In the genomic region with DNA sequence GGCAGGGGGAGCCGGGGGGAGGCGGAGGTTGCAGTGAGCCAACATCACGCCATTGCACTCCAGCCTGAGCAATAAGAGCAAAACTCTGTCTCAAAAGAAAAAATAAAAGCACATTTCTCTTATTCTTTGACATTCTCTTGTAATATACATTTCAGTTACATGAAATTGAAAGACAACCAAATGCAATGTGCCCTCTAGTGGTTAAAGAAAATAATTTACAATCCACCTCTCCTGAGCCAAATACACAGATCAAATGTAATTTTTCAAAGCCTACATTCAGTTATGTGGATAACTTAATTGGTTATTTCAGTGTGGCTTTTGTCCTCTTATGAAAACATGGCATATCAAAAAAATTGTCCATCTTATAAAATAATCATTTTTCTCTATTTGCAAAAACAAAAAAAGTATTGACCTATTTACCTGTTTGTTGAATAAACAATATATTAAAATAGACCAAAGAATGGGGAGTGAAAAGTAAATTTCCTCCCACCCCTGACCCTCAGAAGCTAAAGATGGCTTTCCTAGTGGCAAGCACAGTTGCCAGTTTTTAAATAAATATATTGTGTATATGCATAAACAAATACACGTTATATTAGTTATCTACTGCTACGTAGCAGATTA, we compare ENCODE assay signal across 9 cellular contexts. TPM values are rescaled to one million over a fixed set of nuclear protein-coding genes. Genes with fewer than 3 reads are reported as not detected.
DNase-seq lines count a peak whose midpoint lies in the region; ATAC-seq and TF ChIP-seq lines count a peak whose summit lies in the region.
"Had no signal": no experiment of that assay in that cellular context is flagged by ENCODE, and none has a peak within 500 bp of the region (broad histone marks: within the 10 kb centered on the region; RNA-seq: fewer than 3 reads in every experiment).

No MANE protein-coding gene starts in this region.

- no TSS peak for BruUV-seq in PC-9 (replicated peaks; lab: Mats Ljungman, UMichigan)

- intact Hi-C loops in PC-9 (cut with micrococcal nuclease; ENCODE audit: unreplicated experiment) = loop anchor here (1.0 to 2.0 kb wide), 3 partner anchors 58 to 400 kb away; no protein-coding TSS in a partner anchor

- H3K9me3 Mint-ChIP-seq in endodermal cell = peaks cover 4% of the 10 kb centered on the region
- H3K9me3 Mint-ChIP-seq in naive thymus-derived CD8-positive, alpha-beta T cell = no peaks in the 10 kb centered on the region

- H3K4me1 Mint-ChIP-seq in endodermal cell = peaks cover 13% of the 10 kb centered on the region
- no peaks in the 10 kb centered on the region for H3K4me1 Mint-ChIP-seq in naive thymus-derived CD8-positive, alpha-beta T cell

- POLR2A ChIA-PET in PC-9 (lab: Charles Lee; ENCODE audit: unreplicated experiment) = interaction anchor here (0.5 to 0.6 kb wide), 2 partner anchors 11 to 13 kb away, joined by 4 to 16 read pairs; no protein-coding TSS in a partner anchor
- POLR2A ChIA-PET in naive thymus-derived CD8-positive, alpha-beta T cell (lab: Charles Lee) = no interaction called here

- H3K4me3 Mint-ChIP-seq in endodermal cell = no peak overlapping the region
- H3K4me3 Mint-ChIP-seq in naive thymus-derived CD8-positive, alpha-beta T cell = no peak overlapping the region

- H3K4me3 ChIP-seq in PC-9 = no peak overlapping the region
- H3K4me3 ChIP-seq in endodermal cell (ENCODE audit: low read length) = no peak overlapping the region

- no peaks in the 10 kb centered on the region for H3K27me3 ChIP-seq in PC-9 (ENCODE audit: insufficient read depth, low read depth)
- H3K27me3 ChIP-seq in endodermal cell (ENCODE audit: control insufficient read depth, insufficient read depth, low read length, poor library complexity, severe bottlenecking) = no peaks in the 10 kb centered on the region

- no peak overlapping the region for H3K27ac Mint-ChIP-seq in endodermal cell
- no peak overlapping the region for H3K27ac Mint-ChIP-seq in naive thymus-derived CD8-positive, alpha-beta T cell

- H3F3A ChIP-seq in PC-9 (ENCODE audit: insufficient read depth, low read depth) = no peaks in the 10 kb centered on the region

- no peaks in the 10 kb centered on the region for H3K9me2 ChIP-seq in PC-9 (ENCODE audit: insufficient read depth)

- H3K27ac ChIP-seq in PC-9 (no peak overlapping the region), endodermal cell (ENCODE audit: low read depth, low read length) (no peak overlapping the region)

- H3K4me1 ChIP-seq in PC-9 (replicated peaks; ENCODE audit: insufficient read depth) (no peaks in the 10 kb centered on the region), endodermal cell (ENCODE audit: control insufficient read depth, insufficient read depth, low read length) (peaks cover 10% of the 10 kb centered on the region)

- peaks cover 2% of the 10 kb centered on the region for H3K27me3 Mint-ChIP-seq in endodermal cell (ENCODE audit: insufficient read depth)
- peaks cover 0 to 24% (median 9%) of the 10 kb centered on the region in 5 donors for H3K27me3 Mint-ChIP-seq in naive thymus-derived CD8-positive, alpha-beta T cell

- no peak overlapping the region for H3K4me2 ChIP-seq in PC-9

- no peaks in the 10 kb centered on the region for H4K20me1 ChIP-seq in PC-9 (ENCODE audit: insufficient read depth)

- peak; percentile 51 for ATAC-seq in HG03442 (IDR thresholded peaks at IDR 0.05; ENCODE audit: unreplicated experiment)
- peak; percentile 60 to 61 for ATAC-seq in naive thymus-derived CD8-positive, alpha-beta T cell
- no peak for ATAC-seq in GM21717 (IDR thresholded peaks at IDR 0.05; ENCODE audit: unreplicated experiment)

- no peaks in the 10 kb centered on the region for H3K79me2 ChIP-seq in PC-9 (ENCODE audit: low read depth)

- no peaks in the 10 kb centered on the region for H3K9me3 ChIP-seq in PC-9 (ENCODE audit: insufficient read depth, low read depth)
- no peaks in the 10 kb centered on the region for H3K9me3 ChIP-seq in endodermal cell (ENCODE audit: control insufficient read depth, low read length)

- H3K9ac ChIP-seq in endodermal cell (ENCODE audit: extremely low read depth, low read length, poor library complexity, severe bottlenecking) = no peak overlapping the region

- CTCF ChIA-PET in PC-9 (lab: Charles Lee) = interaction anchor here (1.0 kb wide), 1 partner anchor 158 kb away, joined by 4 read pairs; no protein-coding TSS in a partner anchor

- H3K36me3 ChIP-seq in PC-9 (ENCODE audit: low read depth) = no peaks in the 10 kb centered on the region
- no peaks in the 10 kb centered on the region for H3K36me3 ChIP-seq in endodermal cell (ENCODE audit: control insufficient read depth, insufficient read depth, low read length)

- peak; percentile 79 for TF ChIP-seq CTCF in PC-9 (conservative IDR thresholded peaks at IDR 0.05)
- TF ChIP-seq CTCF in endodermal cell (conservative IDR thresholded peaks at IDR 0.05) = peak; percentile 85

- DNase-seq in GDM1 (lab: John Stamatoyannopoulos, UW) (peak; percentile 10), PC-9 (peak in 1 of 2 experiments; percentile 55), endodermal cell (no peak), activated gamma-delta T cell (lab: John Stamatoyannopoulos, UW) (no peak), globus pallidus (ENCODE audit: low spot score) (no peak)
- peak in 3 of 10 donors; percentile 48 to 55 (median 50) for DNase-seq in naive thymus-derived CD8-positive, alpha-beta T cell

- WGBS in endodermal cell (ENCODE audit: insufficient coverage in 1 of 2, insufficient read length in 1 of 2), 2 experiments = 79% methylated on average over 5 of the region's 5 CpGs; no CpG with 5 or more reads in 1 of the 2 experiments

- H2AFZ ChIP-seq in PC-9 = no peak overlapping the region

- no peaks in the 10 kb centered on the region for H3K36me3 Mint-ChIP-seq in endodermal cell (ENCODE audit: low read depth)
- H3K36me3 Mint-ChIP-seq in naive thymus-derived CD8-positive, alpha-beta T cell = no peaks in the 10 kb centered on the region

RNA-seq across cellular contexts. Expression of gene U2SURP, which starts 14.2 kb away (rescaled TPM):
- total RNA-seq in PC-9 (2021) (104 and 126 TPM in 2 replicates), endodermal cell (100 to 1,000 TPM; 139 to 160 TPM)
- 117 TPM for polyA plus RNA-seq in endodermal cell (2013, experiment 1 of 2)
- polyA plus RNA-seq in endodermal cell (2013, experiment 2 of 2) = 121 TPM
- 100 to 1,000 TPM; 168 to 169 TPM for total RNA-seq in naive thymus-derived CD8-positive, alpha-beta T cell
- polyA plus RNA-seq in naive thymus-derived CD8-positive, alpha-beta T cell = 100 to 1,000 TPM; 110 to 131 (median 125) TPM

RNA-seq across cellular contexts. Expression of gene PAQR9, which starts 23.7 kb away (rescaled TPM):
- total RNA-seq in PC-9 (2021) (not detected in 2 replicates), endodermal cell (10 to 100 TPM in 1 of 2 donors, 1 to 10 TPM in 1; 4.2 to 11.1 TPM)
- 1.9 TPM for polyA plus RNA-seq in endodermal cell (2013, experiment 1 of 2)
- 1.6 TPM for polyA plus RNA-seq in endodermal cell (2013, experiment 2 of 2)
- not detected for total RNA-seq in naive thymus-derived CD8-positive, alpha-beta T cell
- not detected for polyA plus RNA-seq in naive thymus-derived CD8-positive, alpha-beta T cell
- total RNA-seq: T-helper 2 cell treated with Interferon-gamma antibody and Interleukin-4, amounts not matched to agents 100 ng/mL and 5 ng/mL, for 36 hours had no signal
